Comparison of ENCODE assay signal across 1 cellular context in genomic region chr1:3907031-3907534, GRCh38.
A peak's percentile ranks its signal among the peaks of the same experiment; 100 is the strongest.
TF ChIP-seq lines count a peak whose summit lies in the region.

No MANE protein-coding gene starts in this region.

TF ChIP-seq in K562, 482 proteins besides CTCF, POLR2A, EP300 and RAD21 (continued from another document):
- peak; percentile 31 for TF ChIP-seq E2F8 (IDR thresholded peaks at IDR 0.05; ENCODE audit: low read depth, partially characterized antibody)
- no peak for TF ChIP-seq ATF1 (CRISPR knock-in tag; IDR thresholded peaks at IDR 0.05)
- peak; percentile 78 for TF ChIP-seq ATF1 (tag; IDR thresholded peaks at IDR 0.05)
- peak; percentile 33; the same call in 1 of the 2 replicates for TF ChIP-seq SMC3 (conservative IDR thresholded peaks at IDR 0.05; ENCODE audit: insufficient read depth, low read depth, low read length)
- TF ChIP-seq MNT (conservative IDR thresholded peaks at IDR 0.05) = 0 out of 4 replicates have a peak, but pooled peaks of 1 of the 2 experiments have one; percentile 2
- TF ChIP-seq, protein P1, sequence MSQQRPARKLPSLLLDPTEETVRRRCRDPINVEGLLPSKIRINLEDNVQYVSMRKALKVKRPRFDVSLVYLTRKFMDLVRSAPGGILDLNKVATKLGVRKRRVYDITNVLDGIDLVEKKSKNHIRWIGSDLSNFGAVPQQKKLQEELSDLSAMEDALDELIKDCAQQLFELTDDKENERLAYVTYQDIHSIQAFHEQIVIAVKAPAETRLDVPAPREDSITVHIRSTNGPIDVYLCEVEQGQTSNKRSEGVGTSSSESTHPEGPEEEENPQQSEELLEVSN (IDR thresholded peaks at IDR 0.05; ENCODE audit: borderline replicate concordance in 1 of 2, extremely low read depth in 1 of 2, insufficient read depth in 1 of 2, insufficient read length in 1 of 2, low read depth in 1 of 2, low read length in 1 of 2, poor library complexity in 1 of 2, severe bottlenecking in 1 of 2) = peak in 1 of 2 experiments; percentile 64
- TF ChIP-seq HDAC1 (IDR thresholded peaks at IDR 0.05) = 0 out of 4 replicates have a peak, but pooled peaks of 1 of the 2 experiments have one; percentile 11
- TF ChIP-seq, protein P2, sequence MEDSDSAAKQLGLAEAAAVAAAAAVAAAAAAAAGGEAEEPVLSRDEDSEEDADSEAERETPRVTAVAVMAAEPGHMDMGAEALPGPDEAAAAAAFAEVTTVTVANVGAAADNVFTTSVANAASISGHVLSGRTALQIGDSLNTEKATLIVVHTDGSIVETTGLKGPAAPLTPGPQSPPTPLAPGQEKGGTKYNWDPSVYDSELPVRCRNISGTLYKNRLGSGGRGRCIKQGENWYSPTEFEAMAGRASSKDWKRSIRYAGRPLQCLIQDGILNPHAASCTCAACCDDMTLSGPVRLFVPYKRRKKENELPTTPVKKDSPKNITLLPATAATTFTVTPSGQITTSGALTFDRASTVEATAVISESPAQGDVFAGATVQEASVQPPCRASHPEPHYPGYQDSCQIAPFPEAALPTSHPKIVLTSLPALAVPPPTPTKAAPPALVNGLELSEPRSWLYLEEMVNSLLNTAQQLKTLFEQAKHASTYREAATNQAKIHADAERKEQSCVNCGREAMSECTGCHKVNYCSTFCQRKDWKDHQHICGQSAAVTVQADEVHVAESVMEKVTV (CRISPR knock-in tag; IDR thresholded peaks at IDR 0.05) = 0 out of 2 replicates have a peak, but pooled peaks have one; percentile 13
- peak in 1 of 2 experiments; percentile 37; a peak in 1 of 4 replicates for TF ChIP-seq TRIM24 (IDR thresholded peaks at IDR 0.05)
- no peak for TF ChIP-seq MXI1 (IDR thresholded peaks at IDR 0.05; ENCODE audit: low read depth, low read length)
- peak; percentile 38; the same call in 1 of the 2 replicates for TF ChIP-seq CREB1 (IDR thresholded peaks at IDR 0.05)
- TF ChIP-seq CREB1 (CRISPR knock-in tag; IDR thresholded peaks at IDR 0.05) = peak; percentile 68; the same call in 1 of the 2 replicates
- 0 out of 2 replicates have a peak, but pooled peaks have one; percentile 42 for TF ChIP-seq ZBTB33 (CRISPR knock-in tag; IDR thresholded peaks at IDR 0.05)
- peak; percentile 78 for TF ChIP-seq CREM (IDR thresholded peaks at IDR 0.05; ENCODE audit: low read depth)
- 0 out of 2 replicates have a peak, but pooled peaks have one; percentile 64 for TF ChIP-seq XRCC5 (IDR thresholded peaks at IDR 0.05; ENCODE audit: low read depth, low read length)
- no peak for TF ChIP-seq PBX2 (CRISPR knock-in tag; IDR thresholded peaks at IDR 0.05; ENCODE audit: low read depth)
- TF ChIP-seq PBX2 (tag; conservative IDR thresholded peaks at IDR 0.05; ENCODE audit: low read depth) = 0 out of 2 replicates have a peak, but pooled peaks have one; percentile 14
- TF ChIP-seq MTA1 (IDR thresholded peaks at IDR 0.05; ENCODE audit: borderline replicate concordance) = peak; percentile 90
- TF ChIP-seq ATF2 (CRISPR knock-in tag; IDR thresholded peaks at IDR 0.05) = no peak
- peak; percentile 44 for TF ChIP-seq CTCFL (IDR thresholded peaks at IDR 0.05; ENCODE audit: borderline replicate concordance, insufficient read depth, low read depth, low read length, poor library complexity, severe bottlenecking)
- peak; percentile 10; the same call in 1 of the 2 replicates for TF ChIP-seq MYC (IDR thresholded peaks at IDR 0.05; ENCODE audit: low read depth, low read length)
- no peak for TF ChIP-seq MYC (CRISPR knock-in tag; IDR thresholded peaks at IDR 0.05; ENCODE audit: borderline replicate concordance, low read depth)
- peak; percentile 41; the same call in 1 of the 2 replicates for TF ChIP-seq SAFB (IDR thresholded peaks at IDR 0.05; ENCODE audit: borderline replicate concordance, low read depth, low read length)
- TF ChIP-seq RNF219 (CRISPR knock-in tag; IDR thresholded peaks at IDR 0.05) = no peak
- TF ChIP-seq JUND (IDR thresholded peaks at IDR 0.05; ENCODE audit: borderline replicate concordance, low read depth, low read length) = 0 out of 2 replicates have a peak, but pooled peaks have one; percentile 40
- TF ChIP-seq JUND (tag; IDR thresholded peaks at IDR 0.05; ENCODE audit: borderline replicate concordance, low read depth, low read length) = no peak; the same call in 2 of the 3 replicates
- no peak for TF ChIP-seq ZNF445 (CRISPR knock-in tag; IDR thresholded peaks at IDR 0.05; ENCODE audit: low read depth)
- TF ChIP-seq YY1 (IDR thresholded peaks at IDR 0.05; ENCODE audit: borderline replicate concordance in 1 of 3, control insufficient read depth in 1 of 3, extremely low read depth in 1 of 3, insufficient read depth in 3 of 3, insufficient read length in 1 of 3, insufficient replicate concordance in 2 of 3, low read depth in 1 of 3, low read length in 2 of 3) = no peak
- TF ChIP-seq PKNOX1 (IDR thresholded peaks at IDR 0.05) = peak; percentile 77; the same call in 1 of the 2 replicates
